Comparison of ENCODE assay signal across 20 cellular contexts in the genomic region with DNA sequence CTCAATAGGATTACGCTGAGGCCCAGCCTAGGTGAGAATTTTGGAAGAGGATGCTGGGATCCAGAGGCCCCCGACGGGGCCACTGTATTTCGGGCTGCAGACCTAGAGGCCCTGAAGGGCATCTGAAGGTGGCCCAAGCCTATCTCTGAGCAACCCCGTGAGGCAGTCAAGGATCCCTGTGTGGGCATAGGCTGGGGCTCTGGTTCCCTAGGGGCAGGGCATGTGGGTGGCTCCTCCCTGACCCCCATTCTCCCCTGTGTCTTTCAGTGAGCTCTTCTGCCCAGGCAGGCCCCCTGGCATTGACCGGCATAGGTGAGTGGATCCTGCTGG.
"Had no signal": no experiment of that assay in that cellular context is flagged by ENCODE, and none has a peak within 500 bp of the region (broad histone marks: within the 10 kb centered on the region; RNA-seq: fewer than 3 reads in every experiment).

No MANE protein-coding gene starts in this region.

- H3K36me3 ChIP-seq: pancreas, suprapubic skin, transverse colon had no signal

- ATAC-seq: activated CD8-positive, alpha-beta T cell treated with anti-CD3 and anti-CD28 coated beads, Interleukin-2, amount 10 ng/mL, durations not matched to agents 7 days and 5 days; activated T-cell treated with anti-CD3 and anti-CD28 coated beads, Interleukin-2, amount 50 U/mL, for 4 hours; naive thymus-derived CD8-positive, alpha-beta T cell; pancreas; T-cell had no signal

- H3K27ac Mint-ChIP-seq: activated CD4-positive, alpha-beta T cell treated with anti-CD3 and anti-CD28 coated beads, Interleukin-2, amount 10 ng/mL, durations not matched to agents 7 days and 5 days; activated CD8-positive, alpha-beta T cell treated with anti-CD3 and anti-CD28 coated beads, Interleukin-2, amount 10 ng/mL, durations not matched to agents 7 days and 5 days; brain; naive thymus-derived CD8-positive, alpha-beta T cell; stimulated activated naive CD8-positive, alpha-beta T cell treated with anti-CD3 and anti-CD28 coated beads, Interleukin-15, Interleukin-2, amounts not matched to agents 100 ng/mL and 50 ng/mL, for 24 hours; T-cell had no signal

- H3K27me3 ChIP-seq: dorsolateral prefrontal cortex, pancreas, suprapubic skin, transverse colon had no signal

- H3K36me3 Mint-ChIP-seq: T-cell had no signal

- H3K27ac ChIP-seq: pancreas, suprapubic skin, transverse colon had no signal

- H3K4me1 Mint-ChIP-seq: activated CD4-positive, alpha-beta T cell treated with anti-CD3 and anti-CD28 coated beads, Interleukin-2, amount 10 ng/mL, durations not matched to agents 7 days and 5 days; brain; naive thymus-derived CD8-positive, alpha-beta T cell; T-cell had no signal

- H3K4me3 Mint-ChIP-seq: activated CD4-positive, alpha-beta T cell treated with anti-CD3 and anti-CD28 coated beads, Interleukin-2, amount 10 ng/mL, durations not matched to agents 7 days and 5 days; activated CD8-positive, alpha-beta T cell treated with anti-CD3 and anti-CD28 coated beads, Interleukin-2, amount 10 ng/mL, durations not matched to agents 7 days and 5 days; activated T-cell treated with anti-CD3 and anti-CD28 coated beads, Interleukin-2, amount 50 U/mL, for 4 hours; brain; naive thymus-derived CD8-positive, alpha-beta T cell; stimulated activated naive CD8-positive, alpha-beta T cell treated with anti-CD3 and anti-CD28 coated beads, Interleukin-15, Interleukin-2, amounts not matched to agents 100 ng/mL and 50 ng/mL, for 24 hours; T-cell had no signal

- H3K9me2 ChIP-seq: SK-N-SH had no signal

- FAIRE-seq: colon, keratinocyte, pancreas had no signal

- H3K4me1 ChIP-seq: pancreas, suprapubic skin, transverse colon had no signal

- H3K4me3 ChIP-seq: dorsolateral prefrontal cortex, pancreas, suprapubic skin, transverse colon had no signal

- DNase-seq: activated CD4-positive, alpha-beta T cell treated with anti-CD3 and anti-CD28 coated beads, Interleukin-2, amount 10 ng/mL, durations not matched to agents 7 days and 5 days; activated CD4-positive, CD25-positive, alpha-beta regulatory T cell; activated CD8-positive, alpha-beta T cell treated with anti-CD3 and anti-CD28 coated beads, Interleukin-2, amount 10 ng/mL, durations not matched to agents 7 days and 5 days; activated gamma-delta T cell; anterior cingulate cortex; central memory CD4-positive, alpha-beta T cell; foreskin melanocyte; mesenchymal stem cell; SK-N-SH; transverse colon had no signal

- H3K4me2 ChIP-seq: SK-N-SH had no signal

- H3K27me3 Mint-ChIP-seq: activated CD4-positive, alpha-beta T cell treated with anti-CD3 and anti-CD28 coated beads, Interleukin-2, amount 10 ng/mL, durations not matched to agents 7 days and 5 days; brain; naive thymus-derived CD8-positive, alpha-beta T cell; stimulated activated naive CD8-positive, alpha-beta T cell treated with anti-CD3 and anti-CD28 coated beads, Interleukin-15, Interleukin-2, amounts not matched to agents 100 ng/mL and 50 ng/mL, for 24 hours; T-cell had no signal

- H3K9me3 ChIP-seq: pancreas, SK-N-SH had no signal
